ENCODE assay signal across 25 cellular contexts in genomic region chr10:8438603-8439002, GRCh38.
DNase-seq lines count a peak whose midpoint lies in the region; ATAC-seq, FAIRE-seq and TF ChIP-seq lines count a peak whose summit lies in the region.
"Had no signal": no experiment of that assay in that cellular context is flagged by ENCODE, and none has a peak within 500 bp of the region (broad histone marks: within the 10 kb centered on the region; RNA-seq: fewer than 3 reads in every experiment).

No MANE protein-coding gene starts in this region.

- H3K4me2 ChIP-seq in GM23248 (ENCODE audit: unreplicated experiment) = no peak overlapping the region

- WGBS in GM23248 (ENCODE audit: low coverage in 1 of 2, low lambda C conversion rate in 2 of 2, missing lambda C conversion rate in 2 of 2), 2 experiments = 0 to 3% methylated on average over 3 of the region's 3 CpGs

- FAIRE-seq in GM12891 (lab: Jason Lieb, UNC) = no peak
- FAIRE-seq: endothelial cell of umbilical vein had no signal

- H3K36me3 Mint-ChIP-seq in activated CD4-positive, alpha-beta T cell treated with anti-CD3 and anti-CD28 coated beads, Interleukin-2, amount 10 ng/mL, durations not matched to agents 7 days and 5 days (ENCODE audit: low read depth) = no peaks in the 10 kb centered on the region
- H3K36me3 Mint-ChIP-seq in T-helper 17 cell (ENCODE audit: low read depth) (no peaks in the 10 kb centered on the region), immature natural killer cell (no peaks in the 10 kb centered on the region)
- H3K36me3 Mint-ChIP-seq: IgD-negative memory B cell; stimulated activated naive B cell treated with anti-CD40 and anti-IgM and Interleukin-4, amounts not matched to agents 10 μg/mL and 1 μg/mL and 100 μg/mL, for 72 hours had no signal

- CTCF ChIA-PET in activated CD4-positive, alpha-beta T cell treated with anti-CD3 and anti-CD28 coated beads, Interleukin-2, amount 10 ng/mL, durations not matched to agents 7 days and 5 days (lab: Charles Lee) = interaction anchor here (1.4 kb wide), 1 partner anchor 11 kb away, joined by 5 read pairs; no protein-coding TSS in a partner anchor
- CTCF ChIA-PET in RWPE1 (lab: Yijun Ruan, JAX) = no interaction called here

- peak overlapping the region; percentile 26 for H3K27ac Mint-ChIP-seq in activated CD4-positive, alpha-beta T cell treated with anti-CD3 and anti-CD28 coated beads, Interleukin-2, amount 10 ng/mL, durations not matched to agents 7 days and 5 days
- H3K27ac Mint-ChIP-seq in T-helper 17 cell (peak overlapping the region; percentile 87), immature natural killer cell (peak overlapping the region in 4 of 6 donors; percentile 50 to 83 (median 67))
- H3K27ac Mint-ChIP-seq: dendritic cell treated with granulocyte-macrophage colony-stimulating factor and Interleukin-4, amounts not matched to agents 40 ng/mL and 50 ng/mL, for 4 days; IgD-negative memory B cell; stimulated activated naive B cell treated with anti-CD40 and anti-IgM and Interleukin-4, amounts not matched to agents 10 μg/mL and 1 μg/mL and 100 μg/mL, for 72 hours had no signal

- H3K27me3 Mint-ChIP-seq in activated CD4-positive, alpha-beta T cell treated with anti-CD3 and anti-CD28 coated beads, Interleukin-2, amount 10 ng/mL, durations not matched to agents 7 days and 5 days = peaks cover 22% of the 10 kb centered on the region
- H3K27me3 Mint-ChIP-seq in T-helper 17 cell (no peaks in the 10 kb centered on the region), immature natural killer cell (ENCODE audit: low read depth in 3 of 3) (peaks cover 2 to 9% (median 6%) of the 10 kb centered on the region in 3 donors)

- H3K9me2 ChIP-seq in GM23248 (ENCODE audit: insufficient read depth) = no peaks in the 10 kb centered on the region

- no peaks in the 10 kb centered on the region for H3F3A ChIP-seq in GM23248 (ENCODE audit: insufficient read depth)

- ATAC-seq in T-helper 17 cell = peak; percentile 89

- H3K27me3 ChIP-seq in GM23248 (replicated peaks; ENCODE audit: insufficient read depth) = no peaks in the 10 kb centered on the region
- H3K27me3 ChIP-seq: breast epithelium, Peyer's patch, SJSA1 had no signal

- no peaks in the 10 kb centered on the region for H3K79me2 ChIP-seq in GM23248 (ENCODE audit: insufficient read depth)

- POLR2A ChIA-PET in activated CD4-positive, alpha-beta T cell treated with anti-CD3 and anti-CD28 coated beads, Interleukin-2, amount 10 ng/mL, durations not matched to agents 7 days and 5 days (lab: Charles Lee) = interaction anchor here (1.0 kb wide), 1 partner anchor 106 kb away, joined by 3 read pairs; no protein-coding TSS in a partner anchor
- POLR2A ChIA-PET in RWPE1 (lab: Yijun Ruan, JAX; ENCODE audit: low non-redundant PET) = no interaction called here

- H3K36me3 ChIP-seq in GM23248 (ENCODE audit: low read depth) = no peaks in the 10 kb centered on the region
- H3K36me3 ChIP-seq: breast epithelium, MG63, Peyer's patch, SJSA1, thoracic aorta, WERI-Rb-1 had no signal

- H3K4me3 Mint-ChIP-seq in activated CD4-positive, alpha-beta T cell treated with anti-CD3 and anti-CD28 coated beads, Interleukin-2, amount 10 ng/mL, durations not matched to agents 7 days and 5 days = no peak overlapping the region
- H3K4me3 Mint-ChIP-seq in T-helper 17 cell = peak overlapping the region; percentile 28
- H3K4me3 Mint-ChIP-seq in immature natural killer cell = peak overlapping the region in 2 of 5 donors; percentile 9 to 12
- H3K4me3 Mint-ChIP-seq: dendritic cell treated with granulocyte-macrophage colony-stimulating factor and Interleukin-4, amounts not matched to agents 40 ng/mL and 50 ng/mL, for 4 days; IgD-negative memory B cell; stimulated activated naive B cell treated with anti-CD40 and anti-IgM and Interleukin-4, amounts not matched to agents 10 μg/mL and 1 μg/mL and 100 μg/mL, for 72 hours had no signal

- no peaks in the 10 kb centered on the region for H4K20me1 ChIP-seq in GM23248 (ENCODE audit: insufficient read depth)

- in situ Hi-C loops in GM23248 (cut with MboI) = no loop called here

- H3K9ac ChIP-seq in GM23248 = no peak overlapping the region

- H3K9me3 Mint-ChIP-seq in activated CD4-positive, alpha-beta T cell treated with anti-CD3 and anti-CD28 coated beads, Interleukin-2, amount 10 ng/mL, durations not matched to agents 7 days and 5 days = peaks cover 5% of the 10 kb centered on the region
- no peaks in the 10 kb centered on the region for H3K9me3 Mint-ChIP-seq in immature natural killer cell
- H3K9me3 Mint-ChIP-seq: dendritic cell treated with granulocyte-macrophage colony-stimulating factor and Interleukin-4, amounts not matched to agents 40 ng/mL and 50 ng/mL, for 4 days; stimulated activated naive B cell treated with anti-CD40 and anti-IgM and Interleukin-4, amounts not matched to agents 10 μg/mL and 1 μg/mL and 100 μg/mL, for 72 hours had no signal

- H3K9me3 ChIP-seq in T-helper 17 cell (ENCODE audit: control insufficient read depth, low read length, poor library complexity, severe bottlenecking) (no peaks in the 10 kb centered on the region), GM23248 (ENCODE audit: low read depth) (no peaks in the 10 kb centered on the region)
- H3K9me3 ChIP-seq: breast epithelium, Caco-2, MG63, Peyer's patch, SJSA1, thoracic aorta had no signal

- H2AFZ ChIP-seq in GM23248 = no peak overlapping the region

- no peak for TF ChIP-seq POLR2A in GM12891 (IDR thresholded peaks at IDR 0.05; ENCODE audit: low read depth, low read length)

- H3K27ac ChIP-seq in RWPE1 (no peak overlapping the region), GM23248 (no peak overlapping the region)
- H3K27ac ChIP-seq: breast epithelium, Peyer's patch, SJSA1, thoracic aorta, WERI-Rb-1 had no signal

- no peak for TF ChIP-seq CTCF in RWPE1 (conservative IDR thresholded peaks at IDR 0.05; ENCODE audit: low read depth)

- H3K4me1 ChIP-seq in GM23248 (ENCODE audit: insufficient read depth) = no peaks in the 10 kb centered on the region
- H3K4me1 ChIP-seq: breast epithelium, Peyer's patch, SJSA1 had no signal

- H3K4me3 ChIP-seq in GM23248 = no peak overlapping the region
- H3K4me3 ChIP-seq: breast epithelium, MG63, Peyer's patch, SJSA1, thoracic aorta had no signal

- peak; percentile 51 for DNase-seq in activated CD4-positive, alpha-beta T cell treated with anti-CD3 and anti-CD28 coated beads, Interleukin-2, amount 10 ng/mL, durations not matched to agents 7 days and 5 days
- DNase-seq in activated CD4-positive, alpha-beta T cell treated with anti-CD3 and anti-CD28 coated beads for 1 hour = no peak
- DNase-seq in GM12891 (ENCODE audit: insufficient read length, low spot score) = no peak
- DNase-seq in T-helper 17 cell = no peak
- peak; percentile 43 to 62 (median 48) for DNase-seq in immature natural killer cell
- DNase-seq in RWPE1 (ENCODE audit: low spot score) = no peak
- no peak for DNase-seq in GM23248
- DNase-seq in NCI-H2029 (lab: John Stamatoyannopoulos, UW) = no peak
- DNase-seq: amniotic stem cell; Caco-2; DMS79 treated with DMSO at 0.1 percent for 48 hours; MG63; NCI-H1417 treated with DMSO at 0.1 percent for 48 hours; NCI-H2107; NCI-H510A treated with DMSO at 0.1 percent for 48 hours; Peyer's patch; stimulated activated CD4-positive, alpha-beta T cell treated with anti-CD3 and anti-CD28 coated beads, Interleukin-2, amount 100 ng/mL, for 24 hours; stimulated activated naive B cell treated with anti-CD40 and anti-IgM and Interleukin-4, amounts not matched to agents 10 μg/mL and 1 μg/mL and 100 μg/mL, for 72 hours; WERI-Rb-1 had no signal

- H3K4me1 Mint-ChIP-seq in activated CD4-positive, alpha-beta T cell treated with anti-CD3 and anti-CD28 coated beads, Interleukin-2, amount 10 ng/mL, durations not matched to agents 7 days and 5 days = peaks cover 27% of the 10 kb centered on the region
- H3K4me1 Mint-ChIP-seq in T-helper 17 cell (peaks cover 25% of the 10 kb centered on the region), immature natural killer cell (peaks cover 19 to 27% of the 10 kb centered on the region in 2 donors)
- H3K4me1 Mint-ChIP-seq: IgD-negative memory B cell; stimulated activated naive B cell treated with anti-CD40 and anti-IgM and Interleukin-4, amounts not matched to agents 10 μg/mL and 1 μg/mL and 100 μg/mL, for 72 hours had no signal

TF ChIP-seq in GM12891, 5 proteins besides CTCF, POLR2A, EP300 and RAD21:
- TF ChIP-seq POLR2AphosphoS5 (IDR thresholded peaks at IDR 0.05; ENCODE audit: low read depth, low read length) (no peak), SPI1 (IDR thresholded peaks at IDR 0.05; ENCODE audit: low read depth, low read length) (peak; percentile 29; the same call in 1 of the 2 replicates), TAF1 (IDR thresholded peaks at IDR 0.05; ENCODE audit: low read depth, low read length) (no peak), PAX5 (IDR thresholded peaks at IDR 0.05; ENCODE audit: insufficient read depth, low read length, severe bottlenecking) (no peak), POU2F2 (IDR thresholded peaks at IDR 0.05; ENCODE audit: low read depth, low read length) (no peak)

Comparison
In these comparisons a context has a peak if more than half of its experiments do, and no peak if none do; other contexts are left out.
1. DNase-seq: peak in activated CD4-positive, alpha-beta T cell treated with anti-CD3 and anti-CD28 coated beads, Interleukin-2, amount 10 ng/mL, durations not matched to agents 7 days and 5 days (single experiment) and immature natural killer cell (3 of 3); none in activated CD4-positive, alpha-beta T cell treated with anti-CD3 and anti-CD28 coated beads for 1 hour (single experiment), GM12891 (single experiment), T-helper 17 cell (0 of 3), RWPE1 (single experiment), GM23248 (single experiment) and NCI-H2029 (single experiment).
2. H3K27ac Mint-ChIP-seq: peak in every context shown above with its lines; median percentile 87 in T-helper 17 cell; 67 in immature natural killer cell; 26 in activated CD4-positive, alpha-beta T cell treated with anti-CD3 and anti-CD28 coated beads, Interleukin-2, amount 10 ng/mL, durations not matched to agents 7 days and 5 days.